ENCODE assay signal across 18 cellular contexts in the genomic region with DNA sequence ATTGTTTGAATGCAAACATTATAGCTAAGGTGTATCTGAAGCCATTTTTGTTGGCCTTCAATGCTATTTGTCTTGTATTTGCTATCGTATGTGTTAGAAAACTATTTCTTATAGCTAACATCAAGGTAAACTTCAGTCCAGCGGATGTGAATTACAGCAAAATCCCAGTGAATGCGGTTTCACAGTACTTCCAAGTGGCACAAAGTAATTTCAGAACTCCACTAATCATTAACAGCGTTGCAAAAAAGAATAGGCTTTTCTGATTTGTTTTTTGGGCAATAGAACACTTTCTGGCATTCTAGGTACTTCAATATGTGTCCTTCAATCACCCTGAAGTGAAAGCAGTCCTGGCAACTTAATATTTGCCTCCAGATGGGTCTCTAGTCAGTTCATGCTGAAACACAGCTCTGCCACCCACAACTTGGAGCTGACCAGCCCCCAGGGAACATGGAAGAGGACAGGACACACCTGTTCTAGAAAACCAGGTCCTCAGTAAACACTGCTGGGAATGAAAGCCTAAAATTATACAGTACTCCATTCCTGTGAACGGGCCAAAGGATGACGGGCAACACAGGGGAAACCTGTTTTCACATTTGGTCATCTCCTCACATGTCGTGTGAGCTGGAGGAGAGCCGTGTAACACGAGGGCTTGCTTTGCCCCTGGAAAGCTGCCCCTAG. TPM values are rescaled to one million over a fixed set of nuclear protein-coding genes. Genes with fewer than 3 reads are reported as not detected.
A peak's percentile ranks its signal among the peaks of the same experiment; 100 is the strongest.
DNase-seq lines count a peak whose midpoint lies in the region; ATAC-seq, FAIRE-seq and TF ChIP-seq lines count a peak whose summit lies in the region.
"Had no signal": no experiment of that assay in that cellular context is flagged by ENCODE, and none has a peak within 500 bp of the region (broad histone marks: within the 10 kb centered on the region; RNA-seq: fewer than 3 reads in every experiment).

No MANE protein-coding gene starts in this region.

- CTCF ChIA-PET in K562 (lab: Yijun Ruan, JAX; ENCODE audit: low intra/inter-chr PET ratio): interaction anchor here (0.9 kb wide), 1 partner anchor 61 kb away, joined by 4 read pairs; no protein-coding TSS in a partner anchor

- H3K9me1 ChIP-seq in K562 (ENCODE audit: control insufficient read depth, insufficient read depth, low read length): no peaks in the 10 kb centered on the region

- H3K9me3 ChIP-seq in HUES6 (ENCODE audit: control insufficient read depth, insufficient read depth, low read depth, low read length): no peaks in the 10 kb centered on the region
- H3K9me3 ChIP-seq in K562 (replicated peaks; ENCODE audit: control insufficient read depth, insufficient read depth, low read depth, low read length): no peaks in the 10 kb centered on the region
- H3K9me3 ChIP-seq in kidney (ENCODE audit: control insufficient read depth in 1 of 2, low read length in 2 of 2): no peaks in the 10 kb centered on the region
- H3K9me3 ChIP-seq in small intestine (ENCODE audit: control insufficient read depth, low read depth): no peaks in the 10 kb centered on the region
- H3K9me3 ChIP-seq: adrenal gland, BLaER1, testis had no signal

- POLR2A ChIA-PET in K562 (lab: Yijun Ruan, JAX): interaction anchor here (0.6 to 2.0 kb wide), 8 partner anchors 8 to 554 kb away, joined by 3 to 13 read pairs (median 4); partner anchors contain the start of gene MRPS10

- no peak for DNase-seq in K562 (ENCODE audit: extremely low read depth in 1 of 4, low spot score in 3 of 4)
- no peak for DNase-seq in kidney
- no peak for DNase-seq in small intestine
- DNase-seq in activated T-cell treated with anti-CD3 and anti-CD28 coated beads, Interleukin-2, amount 50 U/mL, for 1 hour: no peak
- no peak for DNase-seq in NCI-H774 (lab: John Stamatoyannopoulos, UW)
- DNase-seq: cortex of kidney; DMS79 treated with DMSO at 0.1 percent for 48 hours; NCI-H2029 treated with DMSO at 0.1 percent for 48 hours; nucleus accumbens; stimulated activated CD4-positive, alpha-beta T cell treated with anti-CD3 and anti-CD28 coated beads, Interleukin-15, amount 100 ng/mL, for 24 hours; T-cell; testis had no signal

- peaks cover 19% of the 10 kb centered on the region for H3K36me3 ChIP-seq in HUES6 (ENCODE audit: control insufficient read depth, insufficient read depth, low read length)
- H3K36me3 ChIP-seq in K562 (ENCODE audit: control insufficient read depth, insufficient read depth, low read length): no peaks in the 10 kb centered on the region
- H3K36me3 ChIP-seq in kidney (ENCODE audit: control insufficient read depth in 1 of 2, insufficient read depth in 2 of 2, low read length in 2 of 2): no peaks in the 10 kb centered on the region
- H3K36me3 ChIP-seq in small intestine (ENCODE audit: control insufficient read depth in 2 of 2, insufficient read depth in 2 of 2, low read length in 2 of 2): peaks cover 0 to 3% of the 10 kb centered on the region in 2 donors

- TF ChIP-seq POLR2A in K562 (conservative IDR thresholded peaks at IDR 0.05): no peak

- H3K27ac ChIP-seq in HUES6 (ENCODE audit: low read depth, low read length): peak overlapping the region; percentile 44; the same call in 1 of the 2 replicates
- H3K27ac ChIP-seq in K562 (ENCODE audit: extremely low read depth, low read depth, low read length): no peak overlapping the region
- H3K27ac ChIP-seq in kidney (ENCODE audit: low read depth in 2 of 2, low read length in 2 of 2): peak overlapping the region; percentile 44 to 73
- H3K27ac ChIP-seq in small intestine (ENCODE audit: low read depth in 1 of 2, low read length in 1 of 2): peak overlapping the region; percentile 62 to 74
- H3K27ac ChIP-seq: BLaER1, testis had no signal

- no peaks in the 10 kb centered on the region for H4K20me1 ChIP-seq in K562 (replicated peaks; ENCODE audit: control insufficient read depth, insufficient read depth, low read length)
- H4K20me1 ChIP-seq: BLaER1 had no signal

- H3K27me3 ChIP-seq in HUES6 (ENCODE audit: control insufficient read depth, insufficient read depth, low read length) (no peaks in the 10 kb centered on the region), K562 (ENCODE audit: control insufficient read depth in 2 of 2, insufficient read depth in 2 of 2, low read length in 2 of 2) (no peaks in the 10 kb centered on the region), small intestine (ENCODE audit: control insufficient read depth in 2 of 2, insufficient read depth in 2 of 2, low read length in 2 of 2) (no peaks in the 10 kb centered on the region)
- H3K27me3 ChIP-seq: adrenal gland, BLaER1, testis had no signal

- intact Hi-C loops in K562 (cut with micrococcal nuclease) (no loop called here), kidney (cut with DNase I) (no loop called here)

- no peak for TF ChIP-seq RAD21 in K562 (CRISPR knock-in tag; conservative IDR thresholded peaks at IDR 0.05 in 1 of 2, IDR thresholded peaks at IDR 0.05 in 1 of 2)

- no peak for TF ChIP-seq EP300 in K562 (IDR thresholded peaks at IDR 0.05; ENCODE audit: low read length)

- in situ Hi-C loops in K562 (cut with MboI): loop anchor here (10.0 kb wide), 1 partner anchor 443 kb away; the partner anchor contains the start of genes PRICKLE4 and TOMM6

- no peaks in the 10 kb centered on the region for H3K79me2 ChIP-seq in K562 (ENCODE audit: control insufficient read depth, insufficient read depth, low read length)

- peak overlapping the region; percentile 20 for H3K9ac ChIP-seq in HUES6 (ENCODE audit: low read length)
- H3K9ac ChIP-seq in K562 (ENCODE audit: insufficient read depth in 1 of 2, low read depth in 2 of 2, low read length in 2 of 2): 0 out of 4 replicates have a peak overlapping the region, but pooled peaks of 1 of the 2 experiments have one; percentile 15
- peak overlapping the region in 1 of 2 donors; percentile 55 for H3K9ac ChIP-seq in kidney (ENCODE audit: low read length in 2 of 2)
- H3K9ac ChIP-seq: BLaER1 had no signal

- H2AFZ ChIP-seq in K562 (ENCODE audit: low read depth, low read length): peak overlapping the region; percentile 77

- ATAC-seq in K562: no peak
- no peak for ATAC-seq in HG03280 (IDR thresholded peaks at IDR 0.05; ENCODE audit: unreplicated experiment)
- ATAC-seq in HG03378 (IDR thresholded peaks at IDR 0.05; ENCODE audit: unreplicated experiment): no peak
- ATAC-seq: activated CD4-positive, CD25-positive, alpha-beta regulatory T cell treated with anti-CD3 and anti-CD28 coated beads, Interleukin-2, amount 50 U/mL, for 24 hours; T-cell had no signal

- no peak for FAIRE-seq in K562 (lab: Jason Lieb, UNC)
- FAIRE-seq in kidney (lab: Jason Lieb, UNC): no peak
- no peak for FAIRE-seq in small intestine (lab: Jason Lieb, UNC)

- H3K4me2 ChIP-seq in K562 (ENCODE audit: insufficient read depth, low read length): peak overlapping the region; percentile 59; the same call in 1 of the 2 replicates
- H3K4me2 ChIP-seq: BLaER1 had no signal

- H3K4me1 ChIP-seq in HUES6 (ENCODE audit: control insufficient read depth, insufficient read depth, low read length): peaks cover 20% of the 10 kb centered on the region
- H3K4me1 ChIP-seq in K562 (replicated peaks in 1 of 2; ENCODE audit: control insufficient read depth in 2 of 2, insufficient read depth in 2 of 2, low read length in 2 of 2): peaks cover 14 to 25% of the 10 kb centered on the region in 2 experiments
- peaks cover 12 to 18% of the 10 kb centered on the region in 2 donors for H3K4me1 ChIP-seq in kidney (ENCODE audit: control insufficient read depth in 1 of 2, insufficient read depth in 1 of 2, low read depth in 1 of 2, low read length in 2 of 2)
- peaks cover 0 to 2% of the 10 kb centered on the region in 2 donors for H3K4me1 ChIP-seq in small intestine (ENCODE audit: control insufficient read depth in 2 of 2, insufficient read depth in 1 of 2, low read depth in 1 of 2, low read length in 1 of 2)
- H3K4me1 ChIP-seq: BLaER1, testis had no signal

- WGBS in K562 (ENCODE audit: insufficient coverage, low coverage, missing lambda C conversion rate): 64% methylated on average over 9 of the region's 9 CpGs
- 60 to 72% (median 66%) methylated on average over 9 of the region's 9 CpGs for WGBS in small intestine, 3 donors

- no peak overlapping the region for H3K4me3 ChIP-seq in HUES6 (ENCODE audit: low read depth, low read length)
- H3K4me3 ChIP-seq in K562: no peak overlapping the region
- H3K4me3 ChIP-seq in kidney (ENCODE audit: low read length in 2 of 2): peak overlapping the region in 1 of 2 donors; percentile 23
- no peak overlapping the region for H3K4me3 ChIP-seq in small intestine (ENCODE audit: low read depth in 1 of 2, low read length in 2 of 2)
- H3K4me3 ChIP-seq: adrenal gland, BLaER1, testis had no signal

- no TSS peak for BruUV-seq in K562 (replicated peaks; lab: Mats Ljungman, UMichigan)

- TF ChIP-seq CTCF in K562 (IDR thresholded peaks at IDR 0.05 in 2 of 3, conservative IDR thresholded peaks at IDR 0.05 in 1 of 3; ENCODE audit: insufficient read depth in 2 of 3, low read depth in 1 of 3, low read length in 3 of 3) (no peak), kidney (IDR thresholded peaks at IDR 0.05; ENCODE audit: borderline replicate concordance, extremely low read depth, insufficient read depth) (no peak)

RNA-seq across cellular contexts. Expression of gene MRPS10, which starts 9.7 kb away (rescaled TPM):
- 25.3 and 53.6 TPM in 2 replicates for total RNA-seq in K562 (2011; cell fraction: chromatin; rRNA removed; ENCODE audit: low replicate concordance)
- total RNA-seq in K562 (2011; cell fraction: nucleolus; rRNA removed): 17.6 and 18.5 TPM in 2 replicates
- 37.0 and 65.0 TPM in 2 replicates for total RNA-seq in K562 (2011; cell fraction: nucleoplasm; rRNA removed)
- total RNA-seq in K562 (2014; rRNA removed) (48.6 and 50.3 TPM in 2 replicates), K562 (2014; rRNA removed; fragmentation: Illumina TruSeq; extraction: Trizol) (93.7 and 106 TPM in 2 replicates), K562 (2015; rRNA removed; fragmentation: Illumina TruSeq; extraction: Trizol) (72.7 and 78.8 TPM in 2 replicates), K562 (2021) (51.1 and 53.7 TPM in 2 replicates), kidney (28.0 TPM)
- polyA plus RNA-seq in K562 (2011; rRNA removed) (57.0 and 102 TPM in 2 replicates), K562 (2014; fragmentation: Illumina TruSeq; extraction: Trizol) (94.8 and 99.9 TPM in 2 replicates), K562 (2014; fragmentation: Nextera tagmentation; extraction: Ambion mirVana) (100 to 1,000 TPM; 126 to 166 TPM), K562 (2014; rRNA removed) (65.9 and 86.5 TPM in 2 replicates), kidney (ENCODE audit: insufficient read depth, low read depth, low replicate concordance) (39.6 TPM), small intestine (10 to 100 TPM; 20.0 to 33.0 (median 25.9) TPM)
- 26.0 and 42.1 TPM in 2 replicates for polyA plus RNA-seq in K562 (2011; cell fraction: cytosol; rRNA removed)
- 11.1 and 15.9 TPM in 2 replicates for polyA plus RNA-seq in K562 (2011; cell fraction: nucleus; rRNA removed)
- polyA plus RNA-seq in K562 (2012): 55.9 and 63.4 TPM in 2 replicates
- 48.2 and 55.1 TPM in 2 replicates for polyA minus RNA-seq in K562 (2011; rRNA and poly(A)+ RNA removed)
- polyA minus RNA-seq in K562 (2011; cell fraction: cytosol; rRNA and poly(A)+ RNA removed): 13.4 and 24.6 TPM in 2 replicates
- 8.6 and 17.8 TPM in 2 replicates for polyA minus RNA-seq in K562 (2011; cell fraction: nucleus; rRNA and poly(A)+ RNA removed)

RNA-seq across cellular contexts. Expression of gene GUCA1B, which starts 32.6 kb away (rescaled TPM):
- 3.9 and 6.5 TPM in 2 replicates for total RNA-seq in K562 (2011; cell fraction: chromatin; rRNA removed; ENCODE audit: low replicate concordance)
- 3.2 and 3.3 TPM in 2 replicates for total RNA-seq in K562 (2011; cell fraction: nucleolus; rRNA removed)
- 5.9 and 7.7 TPM in 2 replicates for total RNA-seq in K562 (2011; cell fraction: nucleoplasm; rRNA removed)
- total RNA-seq in K562 (2014; rRNA removed) (0.20 and 0.23 TPM in 2 replicates), K562 (2014; rRNA removed; fragmentation: Illumina TruSeq; extraction: Trizol) (0.69 and 0.77 TPM in 2 replicates), K562 (2015; rRNA removed; fragmentation: Illumina TruSeq; extraction: Trizol) (0.34 and 0.51 TPM in 2 replicates), K562 (2021) (0.92 and 0.95 TPM in 2 replicates), kidney (0.60 TPM)
- polyA plus RNA-seq in K562 (2011; rRNA removed) (0.54 and 1.7 TPM in 2 replicates), K562 (2014; fragmentation: Illumina TruSeq; extraction: Trizol) (0.43 and 0.48 TPM in 2 replicates), K562 (2014; fragmentation: Nextera tagmentation; extraction: Ambion mirVana) (not detected), K562 (2014; rRNA removed) (0.21 TPM in 1 of 2 replicates, not detected in the other), kidney (ENCODE audit: insufficient read depth, low read depth, low replicate concordance) (not detected), small intestine (under 1 TPM in 1 of 3 donors, not detected in 2; 0.36 TPM)
- 0.19 and 1.4 TPM in 2 replicates for polyA plus RNA-seq in K562 (2011; cell fraction: cytosol; rRNA removed)
- 2.5 and 3.8 TPM in 2 replicates for polyA plus RNA-seq in K562 (2011; cell fraction: nucleus; rRNA removed)
- 0.40 and 1.4 TPM in 2 replicates for polyA plus RNA-seq in K562 (2012)
- polyA minus RNA-seq in K562 (2011; rRNA and poly(A)+ RNA removed): 0.60 and 1.3 TPM in 2 replicates
- polyA minus RNA-seq in K562 (2011; cell fraction: cytosol; rRNA and poly(A)+ RNA removed): not detected in 2 replicates
- 0.54 and 1.7 TPM in 2 replicates for polyA minus RNA-seq in K562 (2011; cell fraction: nucleus; rRNA and poly(A)+ RNA removed)

RNA-seq across cellular contexts. Expression of gene GUCA1A, which starts 54.1 kb away (rescaled TPM):
- not detected in 2 replicates for total RNA-seq in K562 (2011; cell fraction: chromatin; rRNA removed; ENCODE audit: low replicate concordance)
- total RNA-seq in K562 (2011; cell fraction: nucleolus; rRNA removed): not detected in 2 replicates
- total RNA-seq in K562 (2011; cell fraction: nucleoplasm; rRNA removed): not detected in 2 replicates
- not detected in 2 replicates for total RNA-seq in K562 (2014; rRNA removed)
- not detected in 2 replicates for total RNA-seq in K562 (2014; rRNA removed; fragmentation: Illumina TruSeq; extraction: Trizol)
- total RNA-seq in K562 (2015; rRNA removed; fragmentation: Illumina TruSeq; extraction: Trizol): not detected in 2 replicates
- not detected in 2 replicates for total RNA-seq in K562 (2021)
- not detected in 2 replicates for polyA plus RNA-seq in K562 (2011; rRNA removed)
- polyA plus RNA-seq in K562 (2011; cell fraction: cytosol; rRNA removed): not detected in 2 replicates
- not detected in 2 replicates for polyA plus RNA-seq in K562 (2011; cell fraction: nucleus; rRNA removed)
- polyA plus RNA-seq in K562 (2012): not detected in 2 replicates
- polyA plus RNA-seq in K562 (2014; fragmentation: Illumina TruSeq; extraction: Trizol): not detected in 2 replicates
- polyA plus RNA-seq in K562 (2014; fragmentation: Nextera tagmentation; extraction: Ambion mirVana): not detected
- not detected in 2 replicates for polyA plus RNA-seq in K562 (2014; rRNA removed)
- not detected in 2 replicates for polyA minus RNA-seq in K562 (2011; rRNA and poly(A)+ RNA removed)
- polyA minus RNA-seq in K562 (2011; cell fraction: cytosol; rRNA and poly(A)+ RNA removed): not detected in 2 replicates
- not detected in 2 replicates for polyA minus RNA-seq in K562 (2011; cell fraction: nucleus; rRNA and poly(A)+ RNA removed)
- total RNA-seq in kidney: not detected
- polyA plus RNA-seq in kidney (ENCODE audit: insufficient read depth, low read depth, low replicate concordance): not detected
- polyA plus RNA-seq in small intestine: under 1 TPM in 1 of 3 donors, not detected in 2; 0.69 TPM
- total RNA-seq: adrenal gland, T-cell had no signal
- polyA plus RNA-seq: adrenal gland had no signal
